8 cellular contexts compared by ENCODE assay signal in genomic region chr7:12638851-12639467, GRCh38. TPM values are rescaled to one million over a fixed set of nuclear protein-coding genes. Genes with fewer than 3 reads are reported as not detected.
DNase-seq lines count a peak whose midpoint lies in the region; ATAC-seq and TF ChIP-seq lines count a peak whose summit lies in the region.

No MANE protein-coding gene starts in this region.

- ATAC-seq in HG02981 (IDR thresholded peaks at IDR 0.05; ENCODE audit: unreplicated experiment), result peak; percentile 40
- no peak for ATAC-seq in HG03097 (IDR thresholded peaks at IDR 0.05; ENCODE audit: low FRiP score, unreplicated experiment)

- no peak overlapping the region for H2BK5ac ChIP-seq in mesendoderm (ENCODE audit: low read length)

- DNase-seq in GM12865 (ENCODE audit: low read depth), result peak; percentile 44
- peak; percentile 48 for DNase-seq in NCI-H748 treated with DMSO at 0.1 percent for 48 hours (lab: John Stamatoyannopoulos, UW)
- peak; percentile 13 for DNase-seq in cerebellum (ENCODE audit: low spot score)
- DNase-seq in mesendoderm, result peak; percentile 16
- no peak for DNase-seq in activated CD4-positive, alpha-beta T cell treated with anti-CD3 and anti-CD28 coated beads for 48 hours

- H4K8ac ChIP-seq in mesendoderm (ENCODE audit: low read depth, low read length), result no peak overlapping the region

- H2AK5ac ChIP-seq in mesendoderm (ENCODE audit: low read length), result no peak overlapping the region

- no peak overlapping the region for H3K9ac ChIP-seq in mesendoderm (ENCODE audit: low read length)

- no peaks in the 10 kb centered on the region for H3K27me3 ChIP-seq in mesendoderm (ENCODE audit: insufficient read depth, low read length, poor library complexity)

- H3K56ac ChIP-seq in mesendoderm (ENCODE audit: low read length), result no peak overlapping the region

- H2BK15ac ChIP-seq in mesendoderm (replicated peaks; ENCODE audit: low read depth), result no peak overlapping the region

- no peaks in the 10 kb centered on the region for H3K4me1 ChIP-seq in mesendoderm (ENCODE audit: control insufficient read depth, low read depth, low read length)

- no peak overlapping the region for H3K18ac ChIP-seq in mesendoderm (ENCODE audit: low read length)

- H3K4me3 ChIP-seq in GM12865 (ENCODE audit: low read depth, low read length), result no peak overlapping the region
- H3K4me3 ChIP-seq in mesendoderm (ENCODE audit: low read length), result no peak overlapping the region

- H2BK120ac ChIP-seq in mesendoderm (ENCODE audit: low read depth, low read length), result no peak overlapping the region

- peak; percentile 91 for TF ChIP-seq CTCF in 22Rv1 (IDR thresholded peaks at IDR 0.05)
- peak; percentile 43 for TF ChIP-seq CTCF in GM12865 (IDR thresholded peaks at IDR 0.05; ENCODE audit: insufficient read depth, low read depth, low read length, missing control alignments)

- H3K36me3 ChIP-seq in mesendoderm (ENCODE audit: control insufficient read depth, insufficient read depth, low read length), result no peaks in the 10 kb centered on the region

- H3K23ac ChIP-seq in mesendoderm (ENCODE audit: low read length), result no peak overlapping the region

- H3K27ac ChIP-seq in 22Rv1 (no peak overlapping the region), mesendoderm (ENCODE audit: low read depth, low read length) (no peak overlapping the region)

- no peak overlapping the region for H4K5ac ChIP-seq in mesendoderm (ENCODE audit: low read length)

- no peaks in the 10 kb centered on the region for H3K79me2 ChIP-seq in mesendoderm (ENCODE audit: control insufficient read depth, insufficient read depth, low read length)

- no peak overlapping the region for H3K4me2 ChIP-seq in mesendoderm (ENCODE audit: low read length)

- no CpG with 5 or more reads among the region's 6 CpGs for WGBS in mesendoderm (ENCODE audit: extremely low coverage, insufficient coverage, low lambda C conversion rate)

- H3K4ac ChIP-seq in mesendoderm (ENCODE audit: low read depth, low read length), result no peak overlapping the region

- no peaks in the 10 kb centered on the region for H3K79me1 ChIP-seq in mesendoderm (ENCODE audit: low read length)

RNA-seq across cellular contexts. Expression of gene ARL4A, which starts 48.5 kb away (rescaled TPM):
- 51.3 TPM for total RNA-seq in cerebellum
- polyA plus RNA-seq in mesendoderm (2013, experiment 1 of 2), result 18.5 TPM
- 21.7 TPM for polyA plus RNA-seq in mesendoderm (2013, experiment 2 of 2)
